ENCODE assay signal across 18 cellular contexts in genomic region chr15:78063966-78064365, GRCh38. TPM values are rescaled to one million over a fixed set of nuclear protein-coding genes. Genes with fewer than 3 reads are reported as not detected.
DNase-seq lines count a peak whose midpoint lies in the region; ATAC-seq and TF ChIP-seq lines count a peak whose summit lies in the region.
"Had no signal": no experiment of that assay in that cellular context is flagged by ENCODE, and none has a peak within 500 bp of the region (broad histone marks: within the 10 kb centered on the region; RNA-seq: fewer than 3 reads in every experiment).

No MANE protein-coding gene starts in this region.

- no peak overlapping the region for H2AFZ ChIP-seq in PC-9

- H3F3A ChIP-seq in PC-9 (ENCODE audit: insufficient read depth, low read depth) = peaks cover 15% of the 10 kb centered on the region; the same call in 1 of the 2 replicates

- peaks cover 23% of the 10 kb centered on the region for H3K79me2 ChIP-seq in PC-9 (ENCODE audit: low read depth)

- ATAC-seq in gastroesophageal sphincter = no peak
- no peak for ATAC-seq in natural killer cell treated with Interleukin-12 subunit alpha and Interleukin-12 subunit beta and Interleukin-15 and Interleukin-18, amount 100 ng/mL, for 72 hours
- ATAC-seq: activated CD8-positive, alpha-beta T cell treated with anti-CD3 and anti-CD28 coated beads for 36 hours; PC-3 had no signal

- TF ChIP-seq CTCF in AG10803 (conservative IDR thresholded peaks at IDR 0.05; ENCODE audit: low read length) = no peak
- TF ChIP-seq CTCF in gastroesophageal sphincter (IDR thresholded peaks at IDR 0.05) = no peak
- no peak for TF ChIP-seq CTCF in sigmoid colon (IDR thresholded peaks at IDR 0.05)
- no peak for TF ChIP-seq CTCF in PC-9 (conservative IDR thresholded peaks at IDR 0.05)

- H3K4me3 ChIP-seq in AG10803 (ENCODE audit: low read length) (no peak overlapping the region), adipocyte (ENCODE audit: low read length) (peak overlapping the region; percentile 60), gastroesophageal sphincter (no peak overlapping the region), sigmoid colon (no peak overlapping the region), PC-9 (no peak overlapping the region)
- H3K4me3 ChIP-seq: cardiac muscle cell had no signal

- H3K4me2 ChIP-seq in PC-9 = no peak overlapping the region

- no peaks in the 10 kb centered on the region for H3K36me3 Mint-ChIP-seq in natural killer cell treated with Interleukin-12 subunit alpha and Interleukin-12 subunit beta and Interleukin-15 and Interleukin-18, amount 100 ng/mL, for 72 hours

- POLR2A ChIA-PET in PC-9 (lab: Charles Lee; ENCODE audit: unreplicated experiment) = no interaction called here

- H3K9me3 ChIP-seq in adipocyte (ENCODE audit: control insufficient read depth, low read length) (no peaks in the 10 kb centered on the region), gastroesophageal sphincter (no peaks in the 10 kb centered on the region), sigmoid colon (no peaks in the 10 kb centered on the region), PC-9 (ENCODE audit: insufficient read depth, low read depth) (no peaks in the 10 kb centered on the region)

- no peaks in the 10 kb centered on the region for H3K9me3 Mint-ChIP-seq in natural killer cell treated with Interleukin-12 subunit alpha and Interleukin-12 subunit beta and Interleukin-15 and Interleukin-18, amount 100 ng/mL, for 72 hours
- H3K9me3 Mint-ChIP-seq: activated CD8-positive, alpha-beta T cell treated with anti-CD3 and anti-CD28 coated beads for 36 hours; nephron progenitor cell had no signal

- peaks cover 27 to 40% of the 10 kb centered on the region in 2 donors for H3K4me1 Mint-ChIP-seq in natural killer cell treated with Interleukin-12 subunit alpha and Interleukin-12 subunit beta and Interleukin-15 and Interleukin-18, amount 100 ng/mL, for 72 hours (ENCODE audit: low read depth in 2 of 2)

- TF ChIP-seq EP300 in gastroesophageal sphincter (IDR thresholded peaks at IDR 0.05) = no peak
- TF ChIP-seq EP300 in sigmoid colon (IDR thresholded peaks at IDR 0.05) = no peak

- no peak overlapping the region for H3K27ac Mint-ChIP-seq in natural killer cell treated with Interleukin-12 subunit alpha and Interleukin-12 subunit beta and Interleukin-15 and Interleukin-18, amount 100 ng/mL, for 72 hours
- H3K27ac Mint-ChIP-seq: nephron progenitor cell had no signal

- no TSS peak for BruUV-seq in PC-9 (replicated peaks; lab: Mats Ljungman, UMichigan)

- WGBS in gastroesophageal sphincter (ENCODE audit: low coverage in 1 of 2), 2 donors = 48 to 70% methylated on average over 4 of the region's 4 CpGs
- 79 to 87% methylated on average over 4 of the region's 4 CpGs for WGBS in sigmoid colon, 2 donors

- H4K20me1 ChIP-seq in PC-9 (ENCODE audit: insufficient read depth) = no peaks in the 10 kb centered on the region; the same call in 1 of the 2 replicates

- intact Hi-C loops in sigmoid colon (cut with DNase I) = no loop called here
- intact Hi-C loops in PC-9 (cut with micrococcal nuclease; ENCODE audit: unreplicated experiment) = no loop called here

- CTCF ChIA-PET in PC-9 (lab: Charles Lee) = no interaction called here

- H3K27me3 ChIP-seq in adipocyte (replicated peaks; ENCODE audit: control insufficient read depth, insufficient read depth, low read length) (no peaks in the 10 kb centered on the region), gastroesophageal sphincter (no peaks in the 10 kb centered on the region), sigmoid colon (no peaks in the 10 kb centered on the region), PC-9 (ENCODE audit: insufficient read depth, low read depth) (no peaks in the 10 kb centered on the region)
- H3K27me3 ChIP-seq: cardiac muscle cell had no signal

- DNase-seq in AG10803 (ENCODE audit: low read depth) (peak; percentile 79), adipocyte (ENCODE audit: low read depth) (no peak), sigmoid colon (no peak), DMS53 treated with DMSO at 0.1 percent for 48 hours (lab: John Stamatoyannopoulos, UW; ENCODE audit: unreplicated experiment) (no peak), PC-9 (no peak)
- DNase-seq in natural killer cell treated with Interleukin-12 subunit alpha and Interleukin-12 subunit beta and Interleukin-15 and Interleukin-18, amount 100 ng/mL, for 72 hours (ENCODE audit: low spot score) = no peak
- DNase-seq in activated T-cell treated with anti-CD3 and anti-CD28 coated beads, Interleukin-2, amount 50 U/mL, for 48 hours = no peak
- DNase-seq: activated gamma-delta T cell treated with Interleukin-2 at 50 U/mL for 16 hours, DMS79 treated with DMSO at 0.1 percent for 48 hours, erythroblast, MV-4-11, nephron progenitor cell, PC-3, T-helper 9 cell had no signal

- H3K27ac ChIP-seq in gastroesophageal sphincter (peak overlapping the region; percentile 72 to 86 (median 78)), sigmoid colon (peak overlapping the region; percentile 69 to 90 (median 77)), PC-9 (no peak overlapping the region)
- H3K27ac ChIP-seq: cardiac muscle cell had no signal

- H3K4me1 ChIP-seq in adipocyte (ENCODE audit: control insufficient read depth, insufficient read depth, low read length) = peaks cover 79% of the 10 kb centered on the region
- H3K4me1 ChIP-seq in gastroesophageal sphincter = peaks cover 27 to 98% (median 78%) of the 10 kb centered on the region in 3 donors
- peaks cover 0 to 87% (median 80%) of the 10 kb centered on the region in 4 donors for H3K4me1 ChIP-seq in sigmoid colon
- peaks cover 52% of the 10 kb centered on the region for H3K4me1 ChIP-seq in PC-9 (replicated peaks; ENCODE audit: insufficient read depth)

- no peaks in the 10 kb centered on the region for H3K27me3 Mint-ChIP-seq in natural killer cell treated with Interleukin-12 subunit alpha and Interleukin-12 subunit beta and Interleukin-15 and Interleukin-18, amount 100 ng/mL, for 72 hours
- H3K27me3 Mint-ChIP-seq: activated CD8-positive, alpha-beta T cell treated with anti-CD3 and anti-CD28 coated beads for 36 hours had no signal

- H3K9ac ChIP-seq in adipocyte (ENCODE audit: low read length) = peak overlapping the region; percentile 81

- H3K9me2 ChIP-seq in PC-9 (ENCODE audit: insufficient read depth) = no peaks in the 10 kb centered on the region

- H3K4me3 Mint-ChIP-seq in natural killer cell treated with Interleukin-12 subunit alpha and Interleukin-12 subunit beta and Interleukin-15 and Interleukin-18, amount 100 ng/mL, for 72 hours = no peak overlapping the region
- H3K4me3 Mint-ChIP-seq: activated CD8-positive, alpha-beta T cell treated with anti-CD3 and anti-CD28 coated beads for 36 hours; nephron progenitor cell had no signal

- H3K36me3 ChIP-seq in adipocyte (ENCODE audit: control insufficient read depth, insufficient read depth, low read length, severe bottlenecking) = no peaks in the 10 kb centered on the region
- no peaks in the 10 kb centered on the region for H3K36me3 ChIP-seq in gastroesophageal sphincter
- H3K36me3 ChIP-seq in sigmoid colon = no peaks in the 10 kb centered on the region
- no peaks in the 10 kb centered on the region for H3K36me3 ChIP-seq in PC-9 (ENCODE audit: low read depth)
- H3K36me3 ChIP-seq: cardiac muscle cell had no signal

- TF ChIP-seq POLR2A in gastroesophageal sphincter (IDR thresholded peaks at IDR 0.05) (no peak), sigmoid colon (IDR thresholded peaks at IDR 0.05) (no peak)

RNA-seq across cellular contexts. Expression of gene TBC1D2B, which starts 13.5 kb away (rescaled TPM):
- total RNA-seq in gastroesophageal sphincter (10 to 100 TPM; 36.9 to 51.7 (median 46.5) TPM), sigmoid colon (10 to 100 TPM; 25.3 to 47.1 (median 37.6) TPM), PC-9 (2021) (27.7 and 28.3 TPM in 2 replicates)
- polyA plus RNA-seq in sigmoid colon = 10 to 100 TPM in 2 of 3 donors, 1 to 10 TPM in 1; 7.6 to 30.3 (median 13.2) TPM
- total RNA-seq in natural killer cell treated with Interleukin-12 subunit alpha and Interleukin-12 subunit beta and Interleukin-15 and Interleukin-18, amount 100 ng/mL, for 72 hours = 10 to 100 TPM; 54.1 to 97.0 TPM

RNA-seq across cellular contexts. Expression of gene SH2D7, which starts 28.4 kb away (rescaled TPM):
- not detected for total RNA-seq in gastroesophageal sphincter
- total RNA-seq in sigmoid colon = not detected
- polyA plus RNA-seq in sigmoid colon = 1 to 10 TPM in 2 of 3 donors, under 1 TPM in 1; 0.69 to 3.0 (median 2.5) TPM
- total RNA-seq in natural killer cell treated with Interleukin-12 subunit alpha and Interleukin-12 subunit beta and Interleukin-15 and Interleukin-18, amount 100 ng/mL, for 72 hours = not detected
- total RNA-seq in PC-9 (2021) = not detected in 2 replicates
- total RNA-seq: activated CD8-positive, alpha-beta T cell treated with anti-CD3 and anti-CD28 coated beads for 36 hours; cardiac muscle cell; H4; PC-3 had no signal
